1 cellular context compared by ENCODE assay signal in genomic region chr1:161749509-161750407, GRCh38.
TF ChIP-seq lines count a peak whose summit lies in the region.

DUSP12 (plus strand) TSS chr1:161749786; CDS start chr1:161749802, 16 bp downstream.

TF ChIP-seq in K562, 482 proteins besides CTCF, POLR2A, EP300 and RAD21 (continued from another document and continues in another):
- TF ChIP-seq ZNF277 (CRISPR knock-in tag; IDR thresholded peaks at IDR 0.05; ENCODE audit: borderline replicate concordance), result no peak
- no peak for TF ChIP-seq ZC3H11A (IDR thresholded peaks at IDR 0.05; ENCODE audit: low read depth, low read length)
- no peak for TF ChIP-seq GTF2A2 (tag; IDR thresholded peaks at IDR 0.05)
- no peak for TF ChIP-seq XRCC5 (IDR thresholded peaks at IDR 0.05; ENCODE audit: low read depth, low read length)
- no peak for TF ChIP-seq ZNF518B (CRISPR knock-in tag; IDR thresholded peaks at IDR 0.05)
- no peak for TF ChIP-seq CHD4 (IDR thresholded peaks at IDR 0.05; ENCODE audit: insufficient read depth, insufficient replicate concordance, low read depth, low read length, poor library complexity, severe bottlenecking)
- TF ChIP-seq ZNF274 (IDR thresholded peaks at IDR 0.05; ENCODE audit: borderline replicate concordance, low read depth, low read length), result no peak
- TF ChIP-seq GABPB1 (CRISPR knock-in tag; IDR thresholded peaks at IDR 0.05), result peak; percentile 82
- TF ChIP-seq MYBL2 (IDR thresholded peaks at IDR 0.05; ENCODE audit: low read depth), result no peak
- TF ChIP-seq MYBL2 (CRISPR knock-in tag; IDR thresholded peaks at IDR 0.05; ENCODE audit: borderline replicate concordance), result no peak
- TF ChIP-seq NRF1 (conservative IDR thresholded peaks at IDR 0.05 in 1 of 2, IDR thresholded peaks at IDR 0.05 in 1 of 2), result peak; percentile 37 to 56; a peak in 3 of 4 replicates
- TF ChIP-seq POLR2AphosphoS2 (IDR thresholded peaks at IDR 0.05; ENCODE audit: low read length), result no peak
- TF ChIP-seq ARID2 (IDR thresholded peaks at IDR 0.05), result no peak
- 0 out of 2 replicates have a peak, but pooled peaks have one; percentile 13 for TF ChIP-seq GATA2 (CRISPR knock-in tag; IDR thresholded peaks at IDR 0.05)
- no peak for TF ChIP-seq FOS (IDR thresholded peaks at IDR 0.05; ENCODE audit: extremely low read depth, insufficient read length)
- TF ChIP-seq BMI1 (IDR thresholded peaks at IDR 0.05; ENCODE audit: low read length), result no peak
- TF ChIP-seq CEBPG (CRISPR knock-in tag; IDR thresholded peaks at IDR 0.05), result no peak
- TF ChIP-seq CEBPG (tag; conservative IDR thresholded peaks at IDR 0.05 in 1 of 2, IDR thresholded peaks at IDR 0.05 in 1 of 2), result no peak
- no peak for TF ChIP-seq ATF1 (CRISPR knock-in tag; IDR thresholded peaks at IDR 0.05)
- peak; percentile 81 for TF ChIP-seq ATF1 (tag; IDR thresholded peaks at IDR 0.05)
- TF ChIP-seq ADNP (tag; IDR thresholded peaks at IDR 0.05), result no peak
- TF ChIP-seq PTRF (tag; IDR thresholded peaks at IDR 0.05), result no peak
- no peak for TF ChIP-seq USF1 (CRISPR knock-in tag; IDR thresholded peaks at IDR 0.05)
- TF ChIP-seq IFI16 (CRISPR knock-in tag; IDR thresholded peaks at IDR 0.05), result no peak
- peak; percentile 79 for TF ChIP-seq MXD1 (CRISPR knock-in tag; IDR thresholded peaks at IDR 0.05; ENCODE audit: borderline replicate concordance, poor library complexity, severe bottlenecking)
- no peak for TF ChIP-seq ZNF77 (CRISPR knock-in tag; IDR thresholded peaks at IDR 0.05)
- TF ChIP-seq ZNF318 (IDR thresholded peaks at IDR 0.05; ENCODE audit: borderline replicate concordance in 1 of 2, low read depth in 1 of 2), result no peak
- no peak for TF ChIP-seq FOXA1 (IDR thresholded peaks at IDR 0.05; ENCODE audit: borderline replicate concordance)
- TF ChIP-seq PCBP1 (IDR thresholded peaks at IDR 0.05; ENCODE audit: low read depth, low read length, poor library complexity, severe bottlenecking), result peak; percentile 71
- no peak; the same call in 1 of the 2 replicates for TF ChIP-seq NR1H2 (CRISPR knock-in tag; IDR thresholded peaks at IDR 0.05)
- TF ChIP-seq TGIF2 (CRISPR knock-in tag; IDR thresholded peaks at IDR 0.05), result peak; percentile 67; the same call in 1 of the 2 replicates
- TF ChIP-seq E2F8 (IDR thresholded peaks at IDR 0.05; ENCODE audit: low read depth, partially characterized antibody), result peak; percentile 19
- TF ChIP-seq MLX (CRISPR knock-in tag; conservative IDR thresholded peaks at IDR 0.05), result 0 out of 4 replicates have a peak, but pooled peaks of 1 of the 2 experiments have one; percentile 78
- TF ChIP-seq PURB (CRISPR knock-in tag; IDR thresholded peaks at IDR 0.05; ENCODE audit: low read depth), result no peak
- TF ChIP-seq ZNF445 (CRISPR knock-in tag; IDR thresholded peaks at IDR 0.05; ENCODE audit: low read depth), result no peak
- peak; percentile 17; the same call in 1 of the 2 replicates for TF ChIP-seq ETV5 (CRISPR knock-in tag; IDR thresholded peaks at IDR 0.05; ENCODE audit: low read depth)
- no peak for TF ChIP-seq GATAD2A (IDR thresholded peaks at IDR 0.05)
- TF ChIP-seq CLOCK (CRISPR knock-in tag; IDR thresholded peaks at IDR 0.05; ENCODE audit: borderline replicate concordance), result no peak
- TF ChIP-seq ERF (CRISPR knock-in tag; IDR thresholded peaks at IDR 0.05), result peak; percentile 84; the same call in 1 of the 2 replicates
